9 cellular contexts compared by ENCODE assay signal in the genomic region with DNA sequence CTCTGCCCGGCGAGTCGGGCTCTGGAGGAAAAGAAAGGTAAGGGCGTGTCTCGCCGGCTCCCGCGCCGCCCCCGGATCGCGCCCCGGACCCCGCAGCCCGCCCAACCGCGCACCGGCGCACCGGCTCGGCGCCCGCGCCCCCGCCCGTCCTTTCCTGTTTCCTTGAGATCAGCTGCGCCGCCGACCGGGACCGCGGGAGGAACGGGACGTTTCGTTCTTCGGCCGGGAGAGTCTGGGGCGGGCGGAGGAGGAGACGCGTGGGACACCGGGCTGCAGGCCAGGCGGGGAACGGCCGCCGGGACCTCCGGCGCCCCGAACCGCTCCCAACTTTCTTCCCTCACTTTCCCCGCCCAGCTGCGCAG. TPM values are rescaled to one million over a fixed set of nuclear protein-coding genes. Genes with fewer than 3 reads are reported as not detected.
DNase-seq lines count a peak whose midpoint lies in the region; FAIRE-seq and TF ChIP-seq lines count a peak whose summit lies in the region.
"Had no signal": no experiment of that assay in that cellular context is flagged by ENCODE, and none has a peak within 500 bp of the region (broad histone marks: within the 10 kb centered on the region; RNA-seq: fewer than 3 reads in every experiment).

No MANE protein-coding gene starts in this region.

- H3K4me1 ChIP-seq in CD8-positive, alpha-beta memory T cell (ENCODE audit: insufficient read depth, low read length): no peaks in the 10 kb centered on the region

- CTCF ChIA-PET in CD8-positive, alpha-beta memory T cell (lab: Charles Lee): no interaction called here

- peaks cover 99% of the 10 kb centered on the region for H3K27me3 Mint-ChIP-seq in nephron progenitor cell (ENCODE audit: low read depth, poor library complexity)
- peaks cover 24 to 57% of the 10 kb centered on the region in 2 donors for H3K27me3 Mint-ChIP-seq in CD8-positive, alpha-beta memory T cell

- DNase-seq in AG10803 (ENCODE audit: low read depth): no peak
- DNase-seq in NCI-H345 treated with DMSO at 0.1 percent for 48 hours (lab: John Stamatoyannopoulos, UW; ENCODE audit: unreplicated experiment): peak; percentile 2
- DNase-seq in fibroblast of gingiva (ENCODE audit: low read depth): peak; percentile 25
- DNase-seq in nephron progenitor cell: peak; percentile 73
- no peak for DNase-seq in CD8-positive, alpha-beta memory T cell
- DNase-seq in activated effector memory CD4-positive, alpha-beta T cell treated with anti-CD3 and anti-CD28 coated beads, Interleukin-2, amount 50 U/mL, for 16 hours: no peak
- no peak for DNase-seq in Kasumi-1 (lab: John Stamatoyannopoulos, UW)
- DNase-seq in GM12892 (ENCODE audit: insufficient read length): no peak

- no peak overlapping the region for H3K27ac Mint-ChIP-seq in nephron progenitor cell
- H3K27ac Mint-ChIP-seq in CD8-positive, alpha-beta memory T cell: no peak overlapping the region

- POLR2A ChIA-PET in CD8-positive, alpha-beta memory T cell (lab: Charles Lee): no interaction called here

- no peak for FAIRE-seq in GM12892 (lab: Jason Lieb, UNC)
- FAIRE-seq: GM18507 had no signal

- no peak overlapping the region for H3K27ac ChIP-seq in CD8-positive, alpha-beta memory T cell (ENCODE audit: low read depth, low read length)

- TF ChIP-seq CTCF in AG10803 (conservative IDR thresholded peaks at IDR 0.05; ENCODE audit: low read length): no peak
- TF ChIP-seq CTCF in nephron progenitor cell (IDR thresholded peaks at IDR 0.05): no peak

- H3K9me3 ChIP-seq in CD8-positive, alpha-beta memory T cell (ENCODE audit: low read length): no peaks in the 10 kb centered on the region

- H3K9me3 Mint-ChIP-seq in nephron progenitor cell: no peaks in the 10 kb centered on the region
- peaks cover 0 to 5% (median 0%) of the 10 kb centered on the region in 5 donors for H3K9me3 Mint-ChIP-seq in CD8-positive, alpha-beta memory T cell

- H3K4me3 ChIP-seq in AG10803 (ENCODE audit: low read length): peak overlapping the region; percentile 74
- no peak overlapping the region for H3K4me3 ChIP-seq in CD8-positive, alpha-beta memory T cell (ENCODE audit: low read length)

- H3K36me3 Mint-ChIP-seq in nephron progenitor cell (ENCODE audit: low read depth): no peaks in the 10 kb centered on the region
- peaks cover 0 to 3% (median 1%) of the 10 kb centered on the region in 3 donors for H3K36me3 Mint-ChIP-seq in CD8-positive, alpha-beta memory T cell

- TF ChIP-seq POLR2A in GM12892 (IDR thresholded peaks at IDR 0.05; ENCODE audit: low read depth, low read length): no peak

- peak overlapping the region; percentile 76 for H3K4me3 Mint-ChIP-seq in nephron progenitor cell
- H3K4me3 Mint-ChIP-seq in CD8-positive, alpha-beta memory T cell: no peak overlapping the region

- H3K36me3 ChIP-seq in CD8-positive, alpha-beta memory T cell (ENCODE audit: insufficient read depth, low read length): no peaks in the 10 kb centered on the region

- no peaks in the 10 kb centered on the region for H3K4me1 Mint-ChIP-seq in nephron progenitor cell
- peaks cover 2 to 4% (median 3%) of the 10 kb centered on the region in 3 donors for H3K4me1 Mint-ChIP-seq in CD8-positive, alpha-beta memory T cell

- no peaks in the 10 kb centered on the region for H3K27me3 ChIP-seq in CD8-positive, alpha-beta memory T cell (ENCODE audit: insufficient read depth, low read length, poor library complexity, severe bottlenecking)

RNA-seq across cellular contexts. Expression of gene EGFR, which starts 0.5 kb away (rescaled TPM):
- total RNA-seq in CD8-positive, alpha-beta memory T cell: not detected
- not detected for polyA plus RNA-seq in CD8-positive, alpha-beta memory T cell
- polyA plus RNA-seq in GM12892 (2012; ENCODE audit: missing spikeins): 0.04 TPM

Comparison
In these comparisons a context has a peak if more than half of its experiments do, and no peak if none do; other contexts are left out.
1. DNase-seq: peak in NCI-H345 treated with DMSO at 0.1 percent for 48 hours (single experiment), fibroblast of gingiva (single experiment) and nephron progenitor cell (single experiment); none in AG10803 (single experiment), CD8-positive, alpha-beta memory T cell (0 of 5), activated effector memory CD4-positive, alpha-beta T cell treated with anti-CD3 and anti-CD28 coated beads, Interleukin-2, amount 50 U/mL, for 16 hours (single experiment), Kasumi-1 (0 of 2) and GM12892 (single experiment).